In genomic region chr5:140700177-140701144, GRCh38 we compare ENCODE assay signal across 8 cellular contexts. TPM values are rescaled to one million over a fixed set of nuclear protein-coding genes. Genes with fewer than 3 reads are reported as not detected.
A peak's percentile ranks its signal among the peaks of the same experiment; 100 is the strongest.
DNase-seq lines count a peak whose midpoint lies in the region; ATAC-seq and TF ChIP-seq lines count a peak whose summit lies in the region.

TSS of gene ZMAT2 (plus strand) at chr5:140700447. CDS start at chr5:140700461, 14 bp downstream.

- H3K27ac ChIP-seq in SU-DHL-6 (ENCODE audit: low read depth, low read length) = 0 out of 2 replicates have a peak within 1 kb of the TSS, but pooled peaks have one; percentile 25
- peak within 1 kb of the TSS; percentile 70 for H3K27ac ChIP-seq in thymus (ENCODE audit: low read depth)

- peak; percentile 71 for TF ChIP-seq POLR2A in GM10847 (IDR thresholded peaks at IDR 0.05; ENCODE audit: extremely low read depth, insufficient read length)

- no peaks in the 10 kb centered on the region for H3K27me3 Mint-ChIP-seq in activated naive CD8-positive, alpha-beta T cell treated with anti-CD3 and anti-CD28 coated beads, Interleukin-2, amount 10 ng/mL, durations not matched to agents 7 days and 5 days
- H3K27me3 Mint-ChIP-seq in osteocyte (ENCODE audit: unreplicated experiment) = no peaks in the 10 kb centered on the region

- H3K9me3 ChIP-seq in SU-DHL-6 (ENCODE audit: insufficient read depth, low read length) = no peaks in the 10 kb centered on the region
- H3K9me3 ChIP-seq in thymus (ENCODE audit: control insufficient read depth) = no peaks in the 10 kb centered on the region

- peaks cover 43% of the 10 kb centered on the region for H3K36me3 Mint-ChIP-seq in activated naive CD8-positive, alpha-beta T cell treated with anti-CD3 and anti-CD28 coated beads, Interleukin-2, amount 10 ng/mL, durations not matched to agents 7 days and 5 days
- peaks cover 50% of the 10 kb centered on the region for H3K36me3 Mint-ChIP-seq in osteocyte (ENCODE audit: unreplicated experiment)

- peak within 1 kb of the TSS; percentile 96 for H3K4me3 ChIP-seq in SU-DHL-6 (ENCODE audit: insufficient read depth, low read length, poor library complexity, severe bottlenecking)
- peak within 1 kb of the TSS; percentile 67 for H3K4me3 ChIP-seq in thymus (ENCODE audit: low read length)

- peak within 1 kb of the TSS; percentile 72 for H3K4me2 ChIP-seq in SU-DHL-6 (ENCODE audit: low read depth, low read length, poor library complexity, severe bottlenecking)

- 3% methylated on average over 44 of the region's 44 CpGs for WGBS in thymus

- intact Hi-C loops in head of caudate nucleus (cut with DNase I) = loop anchor here (5.0 to 10.0 kb wide), 2 partner anchors 38 to 336 kb away; partner anchors contain the start of genes SLC4A9 and WDR55

- H3K27ac Mint-ChIP-seq in activated naive CD8-positive, alpha-beta T cell treated with anti-CD3 and anti-CD28 coated beads, Interleukin-2, amount 10 ng/mL, durations not matched to agents 7 days and 5 days = peak within 1 kb of the TSS; percentile 95
- peak within 1 kb of the TSS; percentile 84 for H3K27ac Mint-ChIP-seq in osteocyte (ENCODE audit: unreplicated experiment)

- H3F3A ChIP-seq in SU-DHL-6 (ENCODE audit: insufficient read depth) = peaks cover 4% of the 10 kb centered on the region; the same call in 1 of the 2 replicates

- H3K27me3 ChIP-seq in SU-DHL-6 (ENCODE audit: low read length) = no peaks in the 10 kb centered on the region
- H3K27me3 ChIP-seq in thymus (ENCODE audit: control insufficient read depth, insufficient read depth) = no peaks in the 10 kb centered on the region

- no peaks in the 10 kb centered on the region for H3K9me3 Mint-ChIP-seq in activated naive CD8-positive, alpha-beta T cell treated with anti-CD3 and anti-CD28 coated beads, Interleukin-2, amount 10 ng/mL, durations not matched to agents 7 days and 5 days
- H3K9me3 Mint-ChIP-seq in osteocyte (ENCODE audit: unreplicated experiment) = no peaks in the 10 kb centered on the region

- H4K20me1 ChIP-seq in SU-DHL-6 (ENCODE audit: low read depth, low read length) = no peaks in the 10 kb centered on the region

- H3K79me2 ChIP-seq in SU-DHL-6 (ENCODE audit: insufficient read depth, low read length) = peaks cover 17% of the 10 kb centered on the region

- POLR2A ChIA-PET in activated naive CD8-positive, alpha-beta T cell treated with anti-CD3 and anti-CD28 coated beads, Interleukin-2, amount 10 ng/mL, durations not matched to agents 7 days and 5 days (lab: Charles Lee) = interaction anchor here (0.5 to 1.9 kb wide), 16 partner anchors 8 to 620 kb away, joined by 3 to 25 read pairs (median 4); partner anchors contain the start of genes ANKHD1, EIF4EBP3, HARS1 and HARS2

- ATAC-seq in HG02678 (IDR thresholded peaks at IDR 0.05; ENCODE audit: unreplicated experiment) = peak; percentile 98
- peak; percentile 99 for ATAC-seq in activated naive CD8-positive, alpha-beta T cell treated with anti-CD3 and anti-CD28 coated beads, Interleukin-2, amount 10 ng/mL, durations not matched to agents 7 days and 5 days (ENCODE audit: low read depth)

- H3K9me2 ChIP-seq in SU-DHL-6 (replicated peaks; ENCODE audit: insufficient read depth, low read length) = no peaks in the 10 kb centered on the region

- peaks cover 32% of the 10 kb centered on the region; the same call in 1 of the 2 replicates for H3K36me3 ChIP-seq in SU-DHL-6 (ENCODE audit: low read length)
- H3K36me3 ChIP-seq in thymus (ENCODE audit: control insufficient read depth, insufficient read depth) = peaks cover 60% of the 10 kb centered on the region

- peak; percentile 71 for DNase-seq in NCI-H128 (lab: John Stamatoyannopoulos, UW; ENCODE audit: unreplicated experiment)
- peak; percentile 82 for DNase-seq in activated naive CD8-positive, alpha-beta T cell treated with anti-CD3 and anti-CD28 coated beads, Interleukin-2, amount 10 ng/mL, durations not matched to agents 7 days and 5 days
- DNase-seq in head of caudate nucleus = peak; percentile 87 to 99 (median 98)
- peak; percentile 97 for DNase-seq in osteocyte (ENCODE audit: extremely low spot score, unreplicated experiment)

- peaks cover 15% of the 10 kb centered on the region for H3K4me1 Mint-ChIP-seq in activated naive CD8-positive, alpha-beta T cell treated with anti-CD3 and anti-CD28 coated beads, Interleukin-2, amount 10 ng/mL, durations not matched to agents 7 days and 5 days
- H3K4me1 Mint-ChIP-seq in osteocyte (ENCODE audit: unreplicated experiment) = peaks cover 16% of the 10 kb centered on the region

- H3K4me1 ChIP-seq in thymus (ENCODE audit: control insufficient read depth, insufficient read depth, low read length) = peaks cover 4% of the 10 kb centered on the region

- peak within 1 kb of the TSS; percentile 97 for H3K4me3 Mint-ChIP-seq in activated naive CD8-positive, alpha-beta T cell treated with anti-CD3 and anti-CD28 coated beads, Interleukin-2, amount 10 ng/mL, durations not matched to agents 7 days and 5 days
- peak within 1 kb of the TSS; percentile 95 for H3K4me3 Mint-ChIP-seq in osteocyte (ENCODE audit: unreplicated experiment)

- TF ChIP-seq CTCF in SU-DHL-6 (IDR thresholded peaks at IDR 0.05; ENCODE audit: insufficient read depth, low read length, poor library complexity, severe bottlenecking) (no peak), osteocyte (IDR thresholded peaks at IDR 0.05) (no peak)

- peak within 1 kb of the TSS; percentile 70 for H2AFZ ChIP-seq in SU-DHL-6 (ENCODE audit: low read depth, low read length, severe bottlenecking)

- peak within 1 kb of the TSS; percentile 84 for H3K9ac ChIP-seq in SU-DHL-6 (ENCODE audit: low read length)

RNA-seq across cellular contexts. Expression of gene ZMAT2, which starts in this region (rescaled TPM):
- 10 to 100 TPM; 54.7 to 57.8 TPM for total RNA-seq in activated naive CD8-positive, alpha-beta T cell treated with anti-CD3 and anti-CD28 coated beads, Interleukin-2, amount 10 ng/mL, durations not matched to agents 7 days and 5 days
- 47.5 and 50.9 TPM in 2 replicates for total RNA-seq in osteocyte
- 75.1 TPM for polyA plus RNA-seq in thymus

Comparison
In these comparisons a context has a peak if more than half of its experiments do, and no peak if none do; other contexts are left out.
1. Peak in every context shown above with its lines: DNase-seq, ATAC-seq, H3K4me3 ChIP-seq and H3K27ac ChIP-seq.